In genomic region chr2:105802587-105802986, GRCh38 we compare ENCODE assay signal across 9 cellular contexts. TPM values are rescaled to one million over a fixed set of nuclear protein-coding genes. Genes with fewer than 3 reads are reported as not detected.
DNase-seq lines count a peak whose midpoint lies in the region; ATAC-seq and TF ChIP-seq lines count a peak whose summit lies in the region.
"Had no signal": no experiment of that assay in that cellular context is flagged by ENCODE, and none has a peak within 500 bp of the region (broad histone marks: within the 10 kb centered on the region; RNA-seq: fewer than 3 reads in every experiment).

No MANE protein-coding gene starts in this region.

- H3K4me1 Mint-ChIP-seq in CD14-positive monocyte: peaks cover 67% of the 10 kb centered on the region

- TF ChIP-seq CTCF in CD14-positive monocyte (IDR thresholded peaks at IDR 0.05): no peak
- no peak for TF ChIP-seq CTCF in esophagus muscularis mucosa (IDR thresholded peaks at IDR 0.05)

- no peaks in the 10 kb centered on the region for H3K27me3 ChIP-seq in esophagus muscularis mucosa

- H3K36me3 ChIP-seq in esophagus muscularis mucosa: no peaks in the 10 kb centered on the region

- H3K36me3 Mint-ChIP-seq in CD14-positive monocyte: peaks cover 9 to 11% of the 10 kb centered on the region in 2 donors

- ATAC-seq in GM19468 (IDR thresholded peaks at IDR 0.05; ENCODE audit: extremely low read depth, unreplicated experiment): peak; percentile 57
- ATAC-seq in left ventricle myocardium superior: no peak

- no peaks in the 10 kb centered on the region for H3K27me3 Mint-ChIP-seq in CD14-positive monocyte (ENCODE audit: low read depth in 3 of 3)

- no peak for TF ChIP-seq EP300 in esophagus muscularis mucosa (IDR thresholded peaks at IDR 0.05)

- intact Hi-C loops in CD14-positive monocyte (cut with micrococcal nuclease): no loop called here
- intact Hi-C loops in esophagus muscularis mucosa (cut with DNase I): no loop called here
- intact Hi-C loops in left ventricle myocardium superior (cut with micrococcal nuclease): no loop called here

- DNase-seq in CD14-positive monocyte (ENCODE audit: low spot score) (peak; percentile 84), HK-2 (ENCODE audit: unreplicated experiment) (peak; percentile 6), activated T-helper 1 cell treated with Interleukin-2 at 50 U/mL for 16 hours (ENCODE audit: low read depth) (peak; percentile 47), foreskin melanocyte (no peak), esophagus muscularis mucosa (ENCODE audit: extremely low spot score) (no peak), left ventricle myocardium superior (no peak)
- peak; percentile 46 to 48 for DNase-seq in stimulated activated CD4-positive, alpha-beta T cell treated with anti-CD3 and anti-CD28 coated beads, Interleukin-2, amount 100 ng/mL, for 48 hours
- DNase-seq: DND-41 had no signal

- no peak overlapping the region for H3K27ac ChIP-seq in esophagus muscularis mucosa (replicated peaks in 1 of 4)

- peak overlapping the region in 1 of 2 donors; percentile 5 for H3K4me3 Mint-ChIP-seq in CD14-positive monocyte

- no peak overlapping the region for H3K4me3 ChIP-seq in esophagus muscularis mucosa

- H3K27ac Mint-ChIP-seq in CD14-positive monocyte: peak overlapping the region; percentile 48 to 88 (median 79)

- H3K9me3 Mint-ChIP-seq in CD14-positive monocyte: peaks cover 0 to 2% (median 0%) of the 10 kb centered on the region in 7 donors

- no peaks in the 10 kb centered on the region for H3K9me3 ChIP-seq in esophagus muscularis mucosa

- peaks cover 46 to 74% (median 55%) of the 10 kb centered on the region in 4 donors for H3K4me1 ChIP-seq in esophagus muscularis mucosa

- TF ChIP-seq POLR2A in esophagus muscularis mucosa (IDR thresholded peaks at IDR 0.05; ENCODE audit: low read depth): no peak

- 67% methylated on average over 7 of the region's 7 CpGs for WGBS in esophagus muscularis mucosa

RNA-seq across cellular contexts. Expression of gene NCK2, which starts 57.9 kb away (rescaled TPM):
- polyA plus RNA-seq in CD14-positive monocyte: 1 to 10 TPM; 2.5 to 7.6 TPM
- total RNA-seq in esophagus muscularis mucosa (100 to 1,000 TPM in 2 of 4 donors, 10 to 100 TPM in 2; 59.8 to 130 (median 96.2) TPM), left ventricle myocardium superior (39.9 TPM)

Comparison
In these comparisons a context has a peak if more than half of its experiments do, and no peak if none do; other contexts are left out.
1. DNase-seq: peak in CD14-positive monocyte (single experiment), HK-2 (single experiment), activated T-helper 1 cell treated with Interleukin-2 at 50 U/mL for 16 hours (single experiment) and stimulated activated CD4-positive, alpha-beta T cell treated with anti-CD3 and anti-CD28 coated beads, Interleukin-2, amount 100 ng/mL, for 48 hours (2 of 2); none in foreskin melanocyte (single experiment), esophagus muscularis mucosa (single experiment) and left ventricle myocardium superior (single experiment).